Comparison of ENCODE assay signal across 10 cellular contexts in genomic region chr14:74609721-74610120, GRCh38. TPM values are rescaled to one million over a fixed set of nuclear protein-coding genes. Genes with fewer than 3 reads are reported as not detected.
A peak's percentile ranks its signal among the peaks of the same experiment; 100 is the strongest.
DNase-seq lines count a peak whose midpoint lies in the region; FAIRE-seq and TF ChIP-seq lines count a peak whose summit lies in the region.
"Had no signal": no experiment of that assay in that cellular context is flagged by ENCODE, and none has a peak within 500 bp of the region (broad histone marks: within the 10 kb centered on the region; RNA-seq: fewer than 3 reads in every experiment).

No MANE protein-coding gene starts in this region.

- 0 out of 2 replicates have a peak overlapping the region, but pooled peaks have one; percentile 15 for H3K27ac ChIP-seq in VCaP
- H3K27ac ChIP-seq in thyroid gland = peak overlapping the region; percentile 54 to 80 (median 67)
- H3K27ac ChIP-seq: colonic mucosa had no signal

- H3K27me3 ChIP-seq in thyroid gland = no peaks in the 10 kb centered on the region

- no peaks in the 10 kb centered on the region for H3K9me3 ChIP-seq in thyroid gland
- H3K9me3 ChIP-seq: colonic mucosa had no signal

- no peak for DNase-seq in activated CD4-positive, alpha-beta T cell treated with anti-CD3 and anti-CD28 coated beads, Interleukin-2, amount 10 ng/mL, durations not matched to agents 24 days and 14 days
- DNase-seq in activated CD4-positive, alpha-beta T cell treated with anti-CD3 and anti-CD28 coated beads, Interleukin-2, amount 50 U/mL, for 48 hours = no peak
- DNase-seq in fibroblast of pulmonary artery (ENCODE audit: low read depth) (peak; percentile 61), thyroid gland (no peak), frontal cortex (ENCODE audit: low spot score in 2 of 2) (no peak)
- DNase-seq in activated effector memory CD4-positive, alpha-beta T cell treated with Interleukin-2 at 50 U/mL for 16 hours = no peak
- DNase-seq in activated T-cell treated with anti-CD3 and anti-CD28 coated beads, Interleukin-2, amount 50 U/mL, for 48 hours = no peak
- DNase-seq: colonic mucosa; stimulated activated naive CD8-positive, alpha-beta T cell treated with anti-CD3 and anti-CD28 coated beads, Interleukin-15, Interleukin-2, amounts not matched to agents 100 U/mL and 50 U/mL, for 24 hours had no signal

- TF ChIP-seq CTCF in VCaP (conservative IDR thresholded peaks at IDR 0.05) = no peak
- TF ChIP-seq CTCF in fibroblast of pulmonary artery (IDR thresholded peaks at IDR 0.05; ENCODE audit: low read length, missing control alignments) = no peak
- TF ChIP-seq CTCF in thyroid gland (IDR thresholded peaks at IDR 0.05) = no peak

- 29 to 38% methylated on average over 4 of the region's 4 CpGs for WGBS in thyroid gland, 2 donors

- H3K4me3 ChIP-seq in fibroblast of pulmonary artery (replicated peaks; ENCODE audit: low read depth, low read length) (peak overlapping the region; percentile 69), thyroid gland (replicated peaks in 1 of 3) (peak overlapping the region in 2 of 3 donors; percentile 0 to 1)
- H3K4me3 ChIP-seq: colonic mucosa had no signal

- no peak for TF ChIP-seq POLR2A in thyroid gland (IDR thresholded peaks at IDR 0.05)

- H3K4me1 ChIP-seq in thyroid gland = peaks cover 43 to 56% of the 10 kb centered on the region in 2 donors

- H3K36me3 ChIP-seq in thyroid gland = no peaks in the 10 kb centered on the region
- H3K36me3 ChIP-seq: colonic mucosa had no signal

- H3K27me3 Mint-ChIP-seq in activated CD4-positive, alpha-beta T cell treated with anti-CD3 and anti-CD28 coated beads, Interleukin-2, amount 10 ng/mL, durations not matched to agents 24 days and 14 days = peaks cover 40% of the 10 kb centered on the region

- H3K4me3 Mint-ChIP-seq in activated CD4-positive, alpha-beta T cell treated with anti-CD3 and anti-CD28 coated beads, Interleukin-2, amount 10 ng/mL, durations not matched to agents 24 days and 14 days = peak overlapping the region; percentile 7

- peak overlapping the region; percentile 38 for H3K27ac Mint-ChIP-seq in activated CD4-positive, alpha-beta T cell treated with anti-CD3 and anti-CD28 coated beads, Interleukin-2, amount 10 ng/mL, durations not matched to agents 24 days and 14 days

- intact Hi-C loops in activated CD4-positive, alpha-beta T cell treated with anti-CD3 and anti-CD28 coated beads, Interleukin-2, amount 10 ng/mL, durations not matched to agents 24 days and 14 days (cut with micrococcal nuclease) = loop anchor here (1.0 to 5.0 kb wide), 5 partner anchors 103 to 247 kb away; partner anchors contain the start of genes AREL1, FCF1, ISCA2 and NPC2
- intact Hi-C loops in thyroid gland (cut with DNase I) = loop anchor here (10.0 kb wide), 2 partner anchors 95 to 195 kb away; no protein-coding TSS in a partner anchor

- FAIRE-seq in frontal cortex (lab: Jason Lieb, UNC) = no peak

- H3K9me3 Mint-ChIP-seq in activated CD4-positive, alpha-beta T cell treated with anti-CD3 and anti-CD28 coated beads, Interleukin-2, amount 10 ng/mL, durations not matched to agents 24 days and 14 days = no peaks in the 10 kb centered on the region

- H3K36me3 Mint-ChIP-seq in activated CD4-positive, alpha-beta T cell treated with anti-CD3 and anti-CD28 coated beads, Interleukin-2, amount 10 ng/mL, durations not matched to agents 24 days and 14 days (ENCODE audit: low read depth) = no peaks in the 10 kb centered on the region

- H3K4me1 Mint-ChIP-seq in activated CD4-positive, alpha-beta T cell treated with anti-CD3 and anti-CD28 coated beads, Interleukin-2, amount 10 ng/mL, durations not matched to agents 24 days and 14 days = peaks cover 11% of the 10 kb centered on the region

RNA-seq across cellular contexts. Expression of gene LTBP2, which starts 2.3 kb away (rescaled TPM):
- total RNA-seq in activated CD4-positive, alpha-beta T cell treated with anti-CD3 and anti-CD28 coated beads, Interleukin-2, amount 10 ng/mL, durations not matched to agents 24 days and 14 days = 0.05 TPM in 1 of 2 replicates, not detected in the other
- total RNA-seq in thyroid gland (100 to 1,000 TPM in 3 of 4 donors, 10 to 100 TPM in 1; 81.3 to 240 (median 189) TPM), frontal cortex (1.2 TPM)

Comparison
In these comparisons a context has a peak if more than half of its experiments do, and no peak if none do; other contexts are left out.
1. RNA of gene LTBP2, which starts 2.3 kb away (total RNA-seq): 81.3 to 240 TPM in thyroid gland; 1.2 TPM in frontal cortex (single experiment) and 0.05 TPM in activated CD4-positive, alpha-beta T cell treated with anti-CD3 and anti-CD28 coated beads, Interleukin-2, amount 10 ng/mL, durations not matched to agents 24 days and 14 days; every median in the first group is over 10 times any median in the second.